Comparison of ENCODE assay signal across 17 cellular contexts in the genomic region with DNA sequence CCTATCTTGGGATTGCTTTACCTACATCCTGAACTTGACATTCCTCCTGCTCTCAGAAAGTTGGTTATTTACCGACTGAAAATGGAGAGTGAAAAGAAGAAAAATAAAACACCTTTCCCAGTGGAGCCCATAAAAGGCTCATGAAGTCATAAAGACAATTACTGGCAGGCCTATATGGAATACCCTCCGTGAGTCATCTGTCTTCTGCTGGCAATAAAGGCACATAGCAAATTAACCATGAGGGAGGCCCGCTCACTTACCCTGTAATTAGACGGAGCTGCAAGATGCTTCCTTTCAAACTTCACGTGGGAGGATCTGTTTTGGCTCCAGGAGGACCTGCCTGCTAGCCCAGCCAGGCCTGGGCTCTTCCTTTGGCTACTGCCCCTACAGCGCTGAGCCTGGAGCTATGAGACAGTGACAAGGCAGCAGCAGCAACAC.
A peak's percentile ranks its signal among the peaks of the same experiment; 100 is the strongest.
DNase-seq lines count a peak whose midpoint lies in the region; TF ChIP-seq lines count a peak whose summit lies in the region.
"Had no signal": no experiment of that assay in that cellular context is flagged by ENCODE, and none has a peak within 500 bp of the region (broad histone marks: within the 10 kb centered on the region; RNA-seq: fewer than 3 reads in every experiment).

No MANE protein-coding gene starts in this region.

- H4K20me1 ChIP-seq in hepatocyte (ENCODE audit: insufficient read depth, poor library complexity, severe bottlenecking) (no peaks in the 10 kb centered on the region), smooth muscle cell (ENCODE audit: low read depth) (no peaks in the 10 kb centered on the region)

- H3F3A ChIP-seq in smooth muscle cell (ENCODE audit: low read depth), result peaks cover 13% of the 10 kb centered on the region

- H3K27me3 ChIP-seq in MG63, result no peaks in the 10 kb centered on the region
- peaks cover 6% of the 10 kb centered on the region for H3K27me3 ChIP-seq in hepatocyte
- no peaks in the 10 kb centered on the region for H3K27me3 ChIP-seq in smooth muscle cell (ENCODE audit: low read depth)
- no peaks in the 10 kb centered on the region for H3K27me3 ChIP-seq in testis
- peaks cover 4% of the 10 kb centered on the region for H3K27me3 ChIP-seq in adrenal gland

- no peaks in the 10 kb centered on the region for H3K9me2 ChIP-seq in hepatocyte (replicated peaks; ENCODE audit: insufficient read depth)
- H3K9me2 ChIP-seq: SK-N-SH had no signal

- H2AFZ ChIP-seq in hepatocyte (no peak overlapping the region), smooth muscle cell (ENCODE audit: low read depth) (no peak overlapping the region)

- H3K27ac ChIP-seq in hepatocyte (no peak overlapping the region), smooth muscle cell (ENCODE audit: low read depth) (no peak overlapping the region), testis (no peak overlapping the region), adrenal gland (no peak overlapping the region)
- H3K27ac ChIP-seq: suprapubic skin had no signal

- H3K79me2 ChIP-seq in hepatocyte (no peaks in the 10 kb centered on the region), smooth muscle cell (ENCODE audit: low read depth) (no peaks in the 10 kb centered on the region)

- H3K4me2 ChIP-seq in hepatocyte (no peak overlapping the region), smooth muscle cell (peak overlapping the region; percentile 21)
- H3K4me2 ChIP-seq: SK-N-SH had no signal

- DNase-seq in MG63 (peak; percentile 70), NCI-H2227 treated with DMSO at 0.1 percent for 48 hours (lab: John Stamatoyannopoulos, UW) (peak; percentile 67), hepatocyte (ENCODE audit: low spot score) (peak; percentile 54), smooth muscle cell (lab: John Stamatoyannopoulos, UW; ENCODE audit: unreplicated experiment) (no peak), testis (no peak), NCI-H2107 treated with DMSO at 0.1 percent for 48 hours (lab: John Stamatoyannopoulos, UW; ENCODE audit: unreplicated experiment) (no peak), adrenal gland (no peak)
- DNase-seq: activated CD4-positive, alpha-beta T cell treated with anti-CD3 and anti-CD28 coated beads for 1 hour; activated effector memory CD4-positive, alpha-beta T cell treated with anti-CD3 and anti-CD28 coated beads, Interleukin-2, amount 50 U/mL, for 16 hours; amygdala; IMR-90; kidney; MV-4-11; NCI-H524; nucleus accumbens; SK-N-SH had no signal

- H3K9me3 ChIP-seq in MG63, result no peaks in the 10 kb centered on the region
- H3K9me3 ChIP-seq in hepatocyte (ENCODE audit: low read depth), result no peaks in the 10 kb centered on the region
- H3K9me3 ChIP-seq in smooth muscle cell (replicated peaks; ENCODE audit: low read depth), result no peaks in the 10 kb centered on the region
- no peaks in the 10 kb centered on the region for H3K9me3 ChIP-seq in testis
- no peaks in the 10 kb centered on the region for H3K9me3 ChIP-seq in adrenal gland (replicated peaks in 1 of 3)
- H3K9me3 ChIP-seq: SK-N-SH, suprapubic skin had no signal

- H3K36me3 ChIP-seq in MG63, result no peaks in the 10 kb centered on the region
- no peaks in the 10 kb centered on the region for H3K36me3 ChIP-seq in hepatocyte (replicated peaks; ENCODE audit: insufficient read depth, low read depth)
- no peaks in the 10 kb centered on the region for H3K36me3 ChIP-seq in smooth muscle cell (ENCODE audit: low read depth)
- no peaks in the 10 kb centered on the region for H3K36me3 ChIP-seq in testis (ENCODE audit: low read depth, missing control alignments)
- no peaks in the 10 kb centered on the region for H3K36me3 ChIP-seq in adrenal gland (replicated peaks in 1 of 2)
- H3K36me3 ChIP-seq: suprapubic skin had no signal

- no peak for TF ChIP-seq POLR2A in testis (IDR thresholded peaks at IDR 0.05)
- TF ChIP-seq POLR2A in adrenal gland (IDR thresholded peaks at IDR 0.05), result no peak

- intact Hi-C loops in testis (cut with DNase I; ENCODE audit: low total_unique reads), result no loop called here
- intact Hi-C loops in adrenal gland (cut with DNase I), result no loop called here

- TF ChIP-seq CTCF in hepatocyte (IDR thresholded peaks at IDR 0.05; ENCODE audit: poor library complexity), result no peak
- TF ChIP-seq CTCF in smooth muscle cell (IDR thresholded peaks at IDR 0.05; ENCODE audit: borderline replicate concordance, insufficient read depth, poor library complexity, severe bottlenecking), result no peak
- TF ChIP-seq CTCF in testis (IDR thresholded peaks at IDR 0.05), result no peak
- TF ChIP-seq CTCF in adrenal gland (IDR thresholded peaks at IDR 0.05), result no peak

- WGBS in hepatocyte (ENCODE audit: low lambda C conversion rate, missing lambda C conversion rate), result 37% methylated on average over 6 of the region's 6 CpGs
- 23% methylated on average over 6 of the region's 6 CpGs for WGBS in smooth muscle cell (ENCODE audit: low lambda C conversion rate)
- 54 to 79% methylated on average over 5 to 6 of the region's 6 CpGs for WGBS in testis, 2 donors
- WGBS in adrenal gland, 4 donors, result 68 to 83% (median 75%) methylated on average over 6 of the region's 6 CpGs

- H3K4me1 ChIP-seq in hepatocyte (ENCODE audit: insufficient read depth) (no peaks in the 10 kb centered on the region), smooth muscle cell (ENCODE audit: low read depth) (no peaks in the 10 kb centered on the region), testis (no peaks in the 10 kb centered on the region), adrenal gland (replicated peaks in 1 of 2) (no peaks in the 10 kb centered on the region)

- no peak overlapping the region for H3K4me3 ChIP-seq in MG63
- no peak overlapping the region for H3K4me3 ChIP-seq in hepatocyte
- H3K4me3 ChIP-seq in smooth muscle cell, result no peak overlapping the region
- no peak overlapping the region for H3K4me3 ChIP-seq in testis
- H3K4me3 ChIP-seq in adrenal gland, result no peak overlapping the region
- H3K4me3 ChIP-seq: suprapubic skin had no signal

- H3K9ac ChIP-seq in smooth muscle cell (ENCODE audit: low read depth), result no peak overlapping the region
- H3K9ac ChIP-seq: SK-N-SH had no signal

Comparison
In these comparisons a context has a peak if more than half of its experiments do, and no peak if none do; other contexts are left out.
1. DNase-seq: peak in MG63 (single experiment), NCI-H2227 treated with DMSO at 0.1 percent for 48 hours (single experiment) and hepatocyte (single experiment); none in smooth muscle cell (single experiment), testis (single experiment), NCI-H2107 treated with DMSO at 0.1 percent for 48 hours (single experiment) and adrenal gland (0 of 7).